In the genomic region with DNA sequence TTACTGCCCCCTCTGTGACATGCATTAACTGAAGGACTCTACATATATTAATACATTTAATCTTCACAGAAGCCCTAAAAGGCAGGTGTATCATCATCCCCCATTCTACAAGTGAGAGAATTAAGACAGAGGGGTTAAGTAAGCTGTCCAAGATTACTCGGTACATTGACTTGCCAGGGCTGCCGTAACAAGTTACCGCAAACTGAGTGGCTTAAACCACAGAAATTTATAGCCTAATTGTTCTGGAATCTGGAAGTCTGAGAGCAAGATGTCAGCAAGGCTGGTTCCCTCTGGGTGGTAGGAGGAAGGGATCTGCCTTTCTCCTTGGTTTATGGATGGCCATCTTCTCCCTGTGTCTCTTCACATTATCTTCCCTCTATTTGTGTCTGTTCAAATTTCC, we compare ENCODE assay signal across 1 cellular context.
TF ChIP-seq lines count a peak whose summit lies in the region.

No MANE protein-coding gene starts in this region.

TF ChIP-seq in HEK293, 187 proteins besides CTCF, POLR2A, EP300 and RAD21 (continued from another document):
- TF ChIP-seq OSR2 (tag by site-specific recombination; IDR thresholded peaks at IDR 0.05) (peak; percentile 46; the same call in 1 of the 2 replicates), ZNF558 (tag by site-specific recombination; IDR thresholded peaks at IDR 0.05) (no peak), ZNF280C (tag by site-specific recombination; IDR thresholded peaks at IDR 0.05) (no peak), KLF1 (tag by site-specific recombination; IDR thresholded peaks at IDR 0.05) (no peak), ZNF292 (tag by site-specific recombination; IDR thresholded peaks at IDR 0.05; ENCODE audit: borderline replicate concordance, low read depth) (no peak), SCRT2 (tag by site-specific recombination; IDR thresholded peaks at IDR 0.05) (peak; percentile 78), SP2 (tag by site-specific recombination; IDR thresholded peaks at IDR 0.05) (no peak)
- TF ChIP-seq, protein P1, sequence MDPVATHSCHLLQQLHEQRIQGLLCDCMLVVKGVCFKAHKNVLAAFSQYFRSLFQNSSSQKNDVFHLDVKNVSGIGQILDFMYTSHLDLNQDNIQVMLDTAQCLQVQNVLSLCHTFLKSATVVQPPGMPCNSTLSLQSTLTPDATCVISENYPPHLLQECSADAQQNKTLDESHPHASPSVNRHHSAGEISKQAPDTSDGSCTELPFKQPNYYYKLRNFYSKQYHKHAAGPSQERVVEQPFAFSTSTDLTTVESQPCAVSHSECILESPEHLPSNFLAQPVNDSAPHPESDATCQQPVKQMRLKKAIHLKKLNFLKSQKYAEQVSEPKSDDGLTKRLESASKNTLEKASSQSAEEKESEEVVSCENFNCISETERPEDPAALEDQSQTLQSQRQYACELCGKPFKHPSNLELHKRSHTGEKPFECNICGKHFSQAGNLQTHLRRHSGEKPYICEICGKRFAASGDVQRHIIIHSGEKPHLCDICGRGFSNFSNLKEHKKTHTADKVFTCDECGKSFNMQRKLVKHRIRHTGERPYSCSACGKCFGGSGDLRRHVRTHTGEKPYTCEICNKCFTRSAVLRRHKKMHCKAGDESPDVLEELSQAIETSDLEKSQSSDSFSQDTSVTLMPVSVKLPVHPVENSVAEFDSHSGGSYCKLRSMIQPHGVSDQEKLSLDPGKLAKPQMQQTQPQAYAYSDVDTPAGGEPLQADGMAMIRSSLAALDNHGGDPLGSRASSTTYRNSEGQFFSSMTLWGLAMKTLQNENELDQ (tag by site-specific recombination; IDR thresholded peaks at IDR 0.05; ENCODE audit: low read depth) = no peak
